In genomic region chr17:6177941-6178694, GRCh38 we compare ENCODE assay signal across 13 cellular contexts.
DNase-seq lines count a peak whose midpoint lies in the region; ATAC-seq and TF ChIP-seq lines count a peak whose summit lies in the region.
"Had no signal": no experiment of that assay in that cellular context is flagged by ENCODE, and none has a peak within 500 bp of the region (broad histone marks: within the 10 kb centered on the region; RNA-seq: fewer than 3 reads in every experiment).

No MANE protein-coding gene starts in this region.

- ATAC-seq in GM21360 (IDR thresholded peaks at IDR 0.05; ENCODE audit: unreplicated experiment): no peak

- H3K27ac ChIP-seq in Karpas-422 (ENCODE audit: low read length) (no peak overlapping the region), WERI-Rb-1 (no peak overlapping the region)
- H3K27ac ChIP-seq: C4-2B had no signal

- no peaks in the 10 kb centered on the region for H3K36me3 ChIP-seq in Karpas-422 (ENCODE audit: insufficient read depth, low read length)
- no peaks in the 10 kb centered on the region for H3K36me3 ChIP-seq in WERI-Rb-1

- H2AFZ ChIP-seq in Karpas-422 (ENCODE audit: low read length): no peak overlapping the region

- H3K4me1 Mint-ChIP-seq in endothelial cell (ENCODE audit: unreplicated experiment) (peaks cover 10% of the 10 kb centered on the region), nephron (no peaks in the 10 kb centered on the region), MCF 10A (ENCODE audit: insufficient read depth, unreplicated experiment) (no peaks in the 10 kb centered on the region)

- H3K9me3 ChIP-seq in Karpas-422 (ENCODE audit: low read length) (no peaks in the 10 kb centered on the region), WERI-Rb-1 (ENCODE audit: severe bottlenecking) (no peaks in the 10 kb centered on the region)

- H3K9ac ChIP-seq in Karpas-422 (ENCODE audit: low read length): no peak overlapping the region

- CTCF ChIA-PET in MCF 10A (lab: Yijun Ruan, JAX): no interaction called here

- H3K9me3 Mint-ChIP-seq in endothelial cell (ENCODE audit: unreplicated experiment): no peaks in the 10 kb centered on the region
- no peaks in the 10 kb centered on the region for H3K9me3 Mint-ChIP-seq in nephron
- H3K9me3 Mint-ChIP-seq in MCF 10A (ENCODE audit: unreplicated experiment): no peaks in the 10 kb centered on the region

- no peak overlapping the region for H3K4me3 Mint-ChIP-seq in endothelial cell (ENCODE audit: unreplicated experiment)
- no peak overlapping the region for H3K4me3 Mint-ChIP-seq in nephron
- no peak overlapping the region for H3K4me3 Mint-ChIP-seq in MCF 10A (ENCODE audit: unreplicated experiment)

- H3K36me3 Mint-ChIP-seq in endothelial cell (ENCODE audit: low read depth, unreplicated experiment): no peaks in the 10 kb centered on the region
- H3K36me3 Mint-ChIP-seq in nephron (ENCODE audit: low read depth): no peaks in the 10 kb centered on the region
- H3K36me3 Mint-ChIP-seq in MCF 10A (ENCODE audit: insufficient read depth, unreplicated experiment): no peaks in the 10 kb centered on the region

- H3K4me2 ChIP-seq in Karpas-422 (ENCODE audit: low read depth, low read length, poor library complexity, severe bottlenecking): no peak overlapping the region

- H3K9me2 ChIP-seq in Karpas-422 (replicated peaks; ENCODE audit: insufficient read depth, low read length): no peaks in the 10 kb centered on the region

- H4K20me1 ChIP-seq in Karpas-422 (ENCODE audit: insufficient read depth, low read depth, low read length): no peaks in the 10 kb centered on the region

- TF ChIP-seq CTCF in WERI-Rb-1 (IDR thresholded peaks at IDR 0.05; ENCODE audit: low read depth, low read length) (peak; percentile 43; the same call in 1 of the 2 replicates), endothelial cell (IDR thresholded peaks at IDR 0.05; ENCODE audit: unreplicated experiment) (no peak), nephron (IDR thresholded peaks at IDR 0.05; ENCODE audit: unreplicated experiment in 3 of 3) (no peak), MCF 10A (IDR thresholded peaks at IDR 0.05; ENCODE audit: unreplicated experiment) (no peak)

- H3K27me3 ChIP-seq in Karpas-422 (ENCODE audit: low read length) (no peaks in the 10 kb centered on the region), WERI-Rb-1 (ENCODE audit: insufficient read depth, low read depth, severe bottlenecking) (no peaks in the 10 kb centered on the region)

- H3K27me3 Mint-ChIP-seq in endothelial cell (ENCODE audit: unreplicated experiment) (peaks cover 1% of the 10 kb centered on the region), nephron (ENCODE audit: low read depth) (peaks cover 4% of the 10 kb centered on the region), MCF 10A (ENCODE audit: insufficient read depth, unreplicated experiment) (peaks cover 80% of the 10 kb centered on the region)

- no TSS peak for BruUV-seq in MCF 10A (replicated peaks; lab: Mats Ljungman, UMichigan)

- DNase-seq in Karpas-422: peak; percentile 51
- DNase-seq in WERI-Rb-1: peak; percentile 27
- DNase-seq in endothelial cell (ENCODE audit: low spot score): no peak
- DNase-seq in MCF 10A (ENCODE audit: unreplicated experiment): no peak
- no peak for DNase-seq in head of caudate nucleus
- DNase-seq: DND-41, IMR-90, NCI-H1417, NCI-H2029, SHP77 treated with DMSO at 0.1 percent for 48 hours had no signal

- H3K27ac Mint-ChIP-seq in endothelial cell (ENCODE audit: unreplicated experiment): peak overlapping the region; percentile 55
- H3K27ac Mint-ChIP-seq in nephron: peak overlapping the region in 2 of 3 experiments; percentile 52 to 62
- H3K27ac Mint-ChIP-seq in MCF 10A (ENCODE audit: low read depth, unreplicated experiment): no peak overlapping the region

- intact Hi-C loops in MCF 10A (cut with micrococcal nuclease): no loop called here
- intact Hi-C loops in head of caudate nucleus (cut with DNase I): no loop called here

- H3K79me2 ChIP-seq in Karpas-422 (ENCODE audit: low read length): no peaks in the 10 kb centered on the region

- no peaks in the 10 kb centered on the region for H3K4me1 ChIP-seq in Karpas-422 (ENCODE audit: low read length)

- POLR2A ChIA-PET in MCF 10A (lab: Yijun Ruan, JAX): interaction anchor here (0.6 kb wide), 1 partner anchor 422 kb away, joined by 3 read pairs; no protein-coding TSS in a partner anchor

- no peak overlapping the region for H3K4me3 ChIP-seq in Karpas-422 (ENCODE audit: low read length)
- no peak overlapping the region for H3K4me3 ChIP-seq in WERI-Rb-1 (ENCODE audit: low read depth, low read length)

Comparison
In these comparisons a context has a peak if more than half of its experiments do, and no peak if none do; other contexts are left out.
1. DNase-seq: peak in Karpas-422 (single experiment) and WERI-Rb-1 (single experiment); none in endothelial cell (single experiment), MCF 10A (single experiment) and head of caudate nucleus (0 of 42).